1 cellular context compared by ENCODE assay signal in the genomic region with DNA sequence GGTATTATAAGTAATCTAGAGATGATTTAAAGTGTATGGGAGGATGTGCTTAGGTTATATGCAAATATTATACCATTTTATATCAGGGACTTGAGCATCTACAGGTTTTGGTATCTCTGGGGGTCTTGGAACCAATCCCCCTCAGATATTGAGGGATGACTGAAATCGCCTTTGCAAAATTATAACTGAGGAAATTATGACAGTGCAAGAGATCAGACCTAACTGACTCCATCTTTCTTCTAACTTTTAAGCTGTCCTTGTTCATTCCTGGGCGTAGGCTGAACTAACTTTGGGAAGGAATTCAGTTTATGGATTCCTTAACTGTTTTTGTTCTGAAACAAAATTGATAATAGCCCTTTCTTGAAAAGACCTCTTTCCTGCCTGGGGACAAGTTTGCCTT.
TF ChIP-seq lines count a peak whose summit lies in the region.

No MANE protein-coding gene starts in this region.

TF ChIP-seq in HCT116, 20 proteins besides CTCF, POLR2A, EP300 and RAD21 (continued from another document):
- TF ChIP-seq REST (IDR thresholded peaks at IDR 0.05; ENCODE audit: low read depth), result no peak
- no peak for TF ChIP-seq EZH2phosphoT487 (IDR thresholded peaks at IDR 0.05; ENCODE audit: borderline replicate concordance)
- TF ChIP-seq EZH2 (IDR thresholded peaks at IDR 0.05), result no peak
- no peak for TF ChIP-seq ZFX (IDR thresholded peaks at IDR 0.05)
- no peak for TF ChIP-seq ELF1 (IDR thresholded peaks at IDR 0.05; ENCODE audit: borderline replicate concordance, low read depth)
- TF ChIP-seq ATF3 (IDR thresholded peaks at IDR 0.05), result no peak
- TF ChIP-seq, protein P1, sequence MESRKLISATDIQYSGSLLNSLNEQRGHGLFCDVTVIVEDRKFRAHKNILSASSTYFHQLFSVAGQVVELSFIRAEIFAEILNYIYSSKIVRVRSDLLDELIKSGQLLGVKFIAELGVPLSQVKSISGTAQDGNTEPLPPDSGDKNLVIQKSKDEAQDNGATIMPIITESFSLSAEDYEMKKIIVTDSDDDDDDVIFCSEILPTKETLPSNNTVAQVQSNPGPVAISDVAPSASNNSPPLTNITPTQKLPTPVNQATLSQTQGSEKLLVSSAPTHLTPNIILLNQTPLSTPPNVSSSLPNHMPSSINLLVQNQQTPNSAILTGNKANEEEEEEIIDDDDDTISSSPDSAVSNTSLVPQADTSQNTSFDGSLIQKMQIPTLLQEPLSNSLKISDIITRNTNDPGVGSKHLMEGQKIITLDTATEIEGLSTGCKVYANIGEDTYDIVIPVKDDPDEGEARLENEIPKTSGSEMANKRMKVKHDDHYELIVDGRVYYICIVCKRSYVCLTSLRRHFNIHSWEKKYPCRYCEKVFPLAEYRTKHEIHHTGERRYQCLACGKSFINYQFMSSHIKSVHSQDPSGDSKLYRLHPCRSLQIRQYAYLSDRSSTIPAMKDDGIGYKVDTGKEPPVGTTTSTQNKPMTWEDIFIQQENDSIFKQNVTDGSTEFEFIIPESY (IDR thresholded peaks at IDR 0.05; ENCODE audit: extremely low read depth, insufficient replicate concordance, low read length), result no peak
- TF ChIP-seq SIN3A (IDR thresholded peaks at IDR 0.05; ENCODE audit: low read depth), result no peak
- no peak for TF ChIP-seq POLR2AphosphoS5 (IDR thresholded peaks at IDR 0.05; ENCODE audit: low read depth, low read length)
- no peak for TF ChIP-seq EGR1 (IDR thresholded peaks at IDR 0.05; ENCODE audit: low read depth)
- no peak for TF ChIP-seq ZNF274 (IDR thresholded peaks at IDR 0.05; ENCODE audit: low read depth, low read length)
- no peak for TF ChIP-seq FOSL1 (IDR thresholded peaks at IDR 0.05; ENCODE audit: low read depth)
- TF ChIP-seq YY1 (IDR thresholded peaks at IDR 0.05; ENCODE audit: extremely low read depth, insufficient replicate concordance, low read depth, low read length), result no peak
